1 cellular context compared by ENCODE assay signal in genomic region chr2:179545024-179545423, GRCh38.
A peak's percentile ranks its signal among the peaks of the same experiment; 100 is the strongest.
TF ChIP-seq lines count a peak whose summit lies in the region.

No MANE protein-coding gene starts in this region.

TF ChIP-seq in HepG2, 621 proteins besides CTCF, POLR2A, EP300 and RAD21 (continued from another document):
- TF ChIP-seq HBP1 (CRISPR knock-in tag; IDR thresholded peaks at IDR 0.05; ENCODE audit: low read depth) (no peak), ZNF550 (CRISPR knock-in tag; IDR thresholded peaks at IDR 0.05; ENCODE audit: borderline replicate concordance) (no peak), ARNT2 (CRISPR knock-in tag; IDR thresholded peaks at IDR 0.05; ENCODE audit: low read depth) (no peak), ZKSCAN5 (CRISPR knock-in tag; IDR thresholded peaks at IDR 0.05) (no peak), GLMP (CRISPR knock-in tag; IDR thresholded peaks at IDR 0.05; ENCODE audit: borderline replicate concordance) (no peak), ZNF138 (CRISPR knock-in tag; IDR thresholded peaks at IDR 0.05; ENCODE audit: low read depth) (no peak), ZNF770 (CRISPR knock-in tag; IDR thresholded peaks at IDR 0.05) (no peak), ZMYM4 (CRISPR knock-in tag; IDR thresholded peaks at IDR 0.05) (peak; percentile 50), GABPA (IDR thresholded peaks at IDR 0.05; ENCODE audit: low read depth, low read length) (no peak), GABPA (CRISPR knock-in tag; IDR thresholded peaks at IDR 0.05; ENCODE audit: low read depth) (no peak), ZNF280D (CRISPR knock-in tag; IDR thresholded peaks at IDR 0.05) (no peak), FOSL2 (CRISPR knock-in tag; IDR thresholded peaks at IDR 0.05) (0 out of 2 replicates have a peak, but pooled peaks have one; percentile 12), IRF2 (CRISPR knock-in tag; IDR thresholded peaks at IDR 0.05) (no peak), SALL1 (CRISPR knock-in tag; IDR thresholded peaks at IDR 0.05) (0 out of 2 replicates have a peak, but pooled peaks have one; percentile 15)
